Comparison of ENCODE assay signal across 27 cellular contexts in the genomic region with DNA sequence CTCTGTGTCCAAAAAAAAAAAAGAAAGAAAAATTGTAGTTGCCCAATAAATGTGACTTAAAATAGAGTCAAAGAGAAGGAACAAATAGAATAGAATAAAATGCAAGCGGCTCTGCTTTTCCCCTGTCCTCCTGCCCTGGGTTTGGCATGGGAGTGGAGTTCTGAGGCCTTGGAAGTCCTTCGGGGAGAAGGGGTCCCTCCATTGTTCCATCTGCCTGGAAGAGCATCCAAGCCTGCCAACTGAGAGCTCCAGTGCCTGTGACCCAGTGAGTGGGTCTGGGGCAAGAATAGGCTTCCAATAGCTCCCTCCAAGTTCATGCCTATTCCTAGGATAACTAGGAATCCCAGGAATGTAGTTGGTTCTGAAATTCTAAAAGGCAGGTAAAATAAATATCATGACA.
A peak's percentile ranks its signal among the peaks of the same experiment; 100 is the strongest.
DNase-seq lines count a peak whose midpoint lies in the region; ATAC-seq, FAIRE-seq and TF ChIP-seq lines count a peak whose summit lies in the region.
"Had no signal": no experiment of that assay in that cellular context is flagged by ENCODE, and none has a peak within 500 bp of the region (broad histone marks: within the 10 kb centered on the region; RNA-seq: fewer than 3 reads in every experiment).

No MANE protein-coding gene starts in this region.

- H3K36me3 ChIP-seq in BE2C = no peaks in the 10 kb centered on the region
- H3K36me3 ChIP-seq in H1 (ENCODE audit: control insufficient read depth in 2 of 4, insufficient read depth in 4 of 4, low read length in 3 of 4) = no peaks in the 10 kb centered on the region
- H3K36me3 ChIP-seq in neuronal stem cell (replicated peaks in 1 of 2; ENCODE audit: control insufficient read depth in 2 of 2, insufficient read depth in 2 of 2, low read length in 2 of 2) = no peaks in the 10 kb centered on the region
- no peaks in the 10 kb centered on the region for H3K36me3 ChIP-seq in mesenchymal stem cell (ENCODE audit: control insufficient read depth in 1 of 2, insufficient read depth in 2 of 2, low read depth in 1 of 2, low read length in 2 of 2)
- H3K36me3 ChIP-seq: BLaER1 had no signal

- no peak overlapping the region for H2BK20ac ChIP-seq in H1 (ENCODE audit: low read length)

- WGBS in H1 (ENCODE audit: extremely low coverage in 1 of 2, insufficient coverage in 1 of 2, insufficient read length in 1 of 2, insufficient replicate concordance in 2 of 2, low coverage in 1 of 2, low lambda C conversion rate in 2 of 2, missing lambda C conversion rate in 1 of 2), 2 experiments = 94% methylated on average over 2 of the region's 2 CpGs; no CpG with 5 or more reads in 1 of the 2 experiments
- WGBS in neuronal stem cell (ENCODE audit: extremely low coverage in 2 of 2, insufficient read length in 2 of 2, insufficient replicate concordance in 1 of 2), 2 donors = no CpG with 5 or more reads among the region's 2 CpGs
- WGBS in mesenchymal stem cell = 92% methylated on average over 2 of the region's 2 CpGs

- no peak overlapping the region for H3K56ac ChIP-seq in H1 (replicated peaks; ENCODE audit: insufficient read length, low read depth, low read length)

- H2BK15ac ChIP-seq in H1 (ENCODE audit: low read length) = no peak overlapping the region
- H2BK15ac ChIP-seq in neuronal stem cell (ENCODE audit: low read length) = no peak overlapping the region
- no peak overlapping the region for H2BK15ac ChIP-seq in mesenchymal stem cell (ENCODE audit: low read depth, poor library complexity, severe bottlenecking)

- ATAC-seq in HG03196 (IDR thresholded peaks at IDR 0.05; ENCODE audit: unreplicated experiment) = no peak
- ATAC-seq: A549, GM12878 had no signal

- TF ChIP-seq RAD21 in H1 (IDR thresholded peaks at IDR 0.05 in 1 of 2, conservative IDR thresholded peaks at IDR 0.05 in 1 of 2; ENCODE audit: low read depth in 2 of 2, low read length in 2 of 2) = no peak

- H3K18ac ChIP-seq in H1 (ENCODE audit: extremely low read depth, low read length) (no peak overlapping the region), neuronal stem cell (ENCODE audit: low read length) (peak overlapping the region; percentile 23), mesenchymal stem cell (ENCODE audit: low read depth in 1 of 2, low read length in 2 of 2) (no peak overlapping the region)

- no peak overlapping the region for H3K4ac ChIP-seq in H1 (replicated peaks; ENCODE audit: insufficient read length, low read depth, low read length)
- no peak overlapping the region for H3K4ac ChIP-seq in neuronal stem cell (ENCODE audit: low read length)
- no peak overlapping the region for H3K4ac ChIP-seq in mesenchymal stem cell (ENCODE audit: low read depth in 1 of 2, low read length in 2 of 2)

- H3K27me3 ChIP-seq in BE2C (no peaks in the 10 kb centered on the region), H1 (replicated peaks in 1 of 4; ENCODE audit: control insufficient read depth in 3 of 4, extremely low read depth in 1 of 4, insufficient read depth in 3 of 4, low read length in 3 of 4) (no peaks in the 10 kb centered on the region), neuronal stem cell (ENCODE audit: control insufficient read depth in 3 of 3, insufficient read depth in 3 of 3, low read depth in 1 of 3, low read length in 3 of 3) (no peaks in the 10 kb centered on the region), mesenchymal stem cell (ENCODE audit: control insufficient read depth in 1 of 2, insufficient read depth in 1 of 2, low read length in 2 of 2) (no peaks in the 10 kb centered on the region)
- H3K27me3 ChIP-seq: BLaER1 had no signal

- H2BK12ac ChIP-seq in H1 (ENCODE audit: low read depth, low read length) (no peak overlapping the region), neuronal stem cell (ENCODE audit: low read length) (no peak overlapping the region), mesenchymal stem cell (ENCODE audit: low read length in 2 of 2) (no peak overlapping the region)

- H4K5ac ChIP-seq in H1 (ENCODE audit: insufficient read length, low read depth, low read length) = no peak overlapping the region

- no peak overlapping the region for H3K4me3 ChIP-seq in BE2C (ENCODE audit: low read depth, low read length)
- H3K4me3 ChIP-seq in H1 (ENCODE audit: extremely low read depth in 1 of 4, insufficient read depth in 2 of 4, low read depth in 3 of 4, low read length in 4 of 4) = no peak overlapping the region
- no peak overlapping the region for H3K4me3 ChIP-seq in neuronal stem cell (ENCODE audit: low read length in 2 of 2)
- no peak overlapping the region for H3K4me3 ChIP-seq in mesenchymal stem cell (ENCODE audit: insufficient read depth in 1 of 2, low read depth in 1 of 2, low read length in 2 of 2)
- H3K4me3 ChIP-seq: A549, BLaER1, GM12878 had no signal

- TF ChIP-seq POLR2A in H1 (IDR thresholded peaks at IDR 0.05; ENCODE audit: control extremely low read depth in 1 of 2, low read depth in 2 of 2, low read length in 2 of 2) = no peak

- no peak overlapping the region for H2AFZ ChIP-seq in H1 (ENCODE audit: low read length)
- H2AFZ ChIP-seq in neuronal stem cell (ENCODE audit: low read length) = no peak overlapping the region
- no peak overlapping the region for H2AFZ ChIP-seq in mesenchymal stem cell (ENCODE audit: low read depth, low read length)

- H3K79me1 ChIP-seq in H1 (ENCODE audit: low read depth, low read length) (no peaks in the 10 kb centered on the region), neuronal stem cell (ENCODE audit: low read depth, low read length) (no peaks in the 10 kb centered on the region), mesenchymal stem cell (replicated peaks; ENCODE audit: low read length, poor library complexity, severe bottlenecking) (no peaks in the 10 kb centered on the region)

- CTCF ChIA-PET in H1 (lab: Charles Lee; ENCODE audit: partially characterized antibody) = interaction anchor here (1.3 to 2.1 kb wide), 3 partner anchors 14 to 30 kb away, joined by 3 to 5 read pairs (median 4); no protein-coding TSS in a partner anchor

- H3K23ac ChIP-seq in H1 (ENCODE audit: insufficient read length) (no peak overlapping the region), neuronal stem cell (ENCODE audit: low read depth, low read length, poor library complexity) (no peak overlapping the region), mesenchymal stem cell (ENCODE audit: low read length in 2 of 2) (no peak overlapping the region)

- H2AK5ac ChIP-seq in H1 (ENCODE audit: low read depth, low read length) (no peak overlapping the region), neuronal stem cell (ENCODE audit: low read depth, low read length) (no peak overlapping the region), mesenchymal stem cell (ENCODE audit: low read length, severe bottlenecking) (no peak overlapping the region)

- H3K79me2 ChIP-seq in H1 (ENCODE audit: control insufficient read depth in 1 of 2, insufficient read depth in 2 of 2, low read length in 2 of 2) = no peaks in the 10 kb centered on the region

- H2BK120ac ChIP-seq in H1 (replicated peaks; ENCODE audit: low read depth, low read length) (no peak overlapping the region), neuronal stem cell (ENCODE audit: low read depth, low read length) (no peak overlapping the region), mesenchymal stem cell (ENCODE audit: low read depth, low read length) (no peak overlapping the region)

- no peak overlapping the region for H4K8ac ChIP-seq in H1 (ENCODE audit: extremely low read depth, insufficient read depth, low read length)
- H4K8ac ChIP-seq in neuronal stem cell (ENCODE audit: low read depth, low read length) = no peak overlapping the region
- no peak overlapping the region for H4K8ac ChIP-seq in mesenchymal stem cell (ENCODE audit: low read length)

- H3K27ac ChIP-seq in H1 (ENCODE audit: low read depth, low read length) (no peak overlapping the region), neuronal stem cell (replicated peaks; ENCODE audit: low read length) (no peak overlapping the region), mesenchymal stem cell (ENCODE audit: low read length, poor library complexity, severe bottlenecking) (no peak overlapping the region)
- H3K27ac ChIP-seq: 22Rv1, A549, BLaER1 had no signal

- H4K91ac ChIP-seq in H1 (replicated peaks; ENCODE audit: insufficient read length, low read length) = no peak overlapping the region
- H4K91ac ChIP-seq in neuronal stem cell (ENCODE audit: low read depth, low read length, poor library complexity) = no peak overlapping the region
- no peak overlapping the region for H4K91ac ChIP-seq in mesenchymal stem cell (ENCODE audit: low read length)

- POLR2A ChIA-PET in H1 (lab: Charles Lee; ENCODE audit: partially characterized antibody) = no interaction called here

- no peak for FAIRE-seq in H1 (lab: Jason Lieb, UNC)
- FAIRE-seq: A549, GM12878, GM12892, GM18507, GM19239 had no signal

- no peak overlapping the region for H3K14ac ChIP-seq in H1 (ENCODE audit: insufficient read length)
- no peak overlapping the region for H3K14ac ChIP-seq in neuronal stem cell (ENCODE audit: low read length)
- H3K14ac ChIP-seq in mesenchymal stem cell (ENCODE audit: low read length in 2 of 2) = no peak overlapping the region

- no peak for TF ChIP-seq EP300 in H1 (IDR thresholded peaks at IDR 0.05; ENCODE audit: borderline replicate concordance in 1 of 2, low read depth in 2 of 2, low read length in 2 of 2)

- TF ChIP-seq CTCF in BE2C (IDR thresholded peaks at IDR 0.05; ENCODE audit: low read depth, low read length) (no peak), H1 (IDR thresholded peaks at IDR 0.05; ENCODE audit: control extremely low read depth in 1 of 3, insufficient read depth in 1 of 3, low read depth in 1 of 3, low read length in 3 of 3) (no peak)

- H3K4me2 ChIP-seq in H1 (ENCODE audit: insufficient read depth in 1 of 2, low read depth in 2 of 2, low read length in 2 of 2) (no peak overlapping the region), neuronal stem cell (ENCODE audit: insufficient read depth, low read length, poor library complexity, severe bottlenecking) (no peak overlapping the region), mesenchymal stem cell (ENCODE audit: low read length, poor library complexity, severe bottlenecking) (no peak overlapping the region)
- H3K4me2 ChIP-seq: A549, BLaER1 had no signal

- H3K9ac ChIP-seq in H1 (replicated peaks in 1 of 4; ENCODE audit: extremely low read depth in 1 of 4, low read depth in 3 of 4, low read length in 3 of 4) (no peak overlapping the region), neuronal stem cell (ENCODE audit: low read depth, low read length, poor library complexity) (no peak overlapping the region), mesenchymal stem cell (ENCODE audit: low read length) (no peak overlapping the region)
- H3K9ac ChIP-seq: BLaER1 had no signal

- H2BK5ac ChIP-seq in H1 (ENCODE audit: low read depth, low read length) (no peak overlapping the region), neuronal stem cell (ENCODE audit: low read length) (no peak overlapping the region), mesenchymal stem cell (ENCODE audit: low read depth, low read length, poor library complexity, severe bottlenecking) (no peak overlapping the region)

- H4K20me1 ChIP-seq in H1 (replicated peaks in 1 of 2; ENCODE audit: control insufficient read depth in 1 of 2, insufficient read depth in 2 of 2, low read length in 2 of 2) = no peaks in the 10 kb centered on the region
- H4K20me1 ChIP-seq: BLaER1 had no signal

- peaks cover 19% of the 10 kb centered on the region for H3K9me3 ChIP-seq in BE2C
- no peaks in the 10 kb centered on the region for H3K9me3 ChIP-seq in H1 (ENCODE audit: insufficient read depth in 2 of 2, low read depth in 1 of 2, low read length in 1 of 2)
- H3K9me3 ChIP-seq in neuronal stem cell (replicated peaks in 1 of 2; ENCODE audit: control insufficient read depth in 2 of 2, insufficient read depth in 1 of 2, low read depth in 1 of 2, low read length in 2 of 2) = no peaks in the 10 kb centered on the region
- peaks cover 4% of the 10 kb centered on the region for H3K9me3 ChIP-seq in mesenchymal stem cell (ENCODE audit: control insufficient read depth, low read length)
- H3K9me3 ChIP-seq: A549, BLaER1 had no signal

- no peaks in the 10 kb centered on the region for H3K23me2 ChIP-seq in H1 (ENCODE audit: low read depth, low read length)

- DNase-seq in BE2C = peak; percentile 97
- DNase-seq in H1 (ENCODE audit: low read depth in 1 of 2, low spot score in 2 of 2) = no peak
- peak; percentile 12 for DNase-seq in islet precursor cell
- no peak for DNase-seq in neuronal stem cell (ENCODE audit: low spot score)
- DNase-seq in mesenchymal stem cell = no peak
- no peak for DNase-seq in OCI-M2 (lab: John Stamatoyannopoulos, UW; ENCODE audit: unreplicated experiment)
- DNase-seq: AML-193; C1 segment of cervical spinal cord; CD4-positive, alpha-beta memory T cell; CD4-positive, CD25-positive, alpha-beta regulatory T cell; CD8-positive, alpha-beta memory T cell; COR-L47; DMS 273 treated with DMSO at 0.1 percent for 48 hours; DMS153; DMS53; DMS79; DND-41; EL; GDM1 had no signal

- H3K4me1 ChIP-seq in BE2C (peaks cover 17% of the 10 kb centered on the region), H1 (replicated peaks in 1 of 4; ENCODE audit: control insufficient read depth in 3 of 4, insufficient read depth in 4 of 4, low read length in 3 of 4) (peaks cover 0 to 1% (median 0%) of the 10 kb centered on the region in 4 experiments; a peak in 1 of 7 replicates), neuronal stem cell (ENCODE audit: control insufficient read depth in 2 of 2, insufficient read depth in 1 of 2, low read depth in 1 of 2, low read length in 2 of 2) (peaks cover 11 to 15% of the 10 kb centered on the region in 2 donors), mesenchymal stem cell (ENCODE audit: control insufficient read depth, insufficient read depth, low read depth, low read length) (no peaks in the 10 kb centered on the region)
- H3K4me1 ChIP-seq: A549 had no signal

Comparison
In these comparisons a context has a peak if more than half of its experiments do, and no peak if none do; other contexts are left out.
1. DNase-seq: peak in BE2C (single experiment) and islet precursor cell (single experiment); none in H1 (0 of 2), neuronal stem cell (single experiment), mesenchymal stem cell (single experiment) and OCI-M2 (single experiment).